Comparison of ENCODE assay signal across 20 cellular contexts in genomic region chr2:239163306-239164070, GRCh38.
DNase-seq lines count a peak whose midpoint lies in the region; ATAC-seq, FAIRE-seq and TF ChIP-seq lines count a peak whose summit lies in the region.
"Had no signal": no experiment of that assay in that cellular context is flagged by ENCODE, and none has a peak within 500 bp of the region (broad histone marks: within the 10 kb centered on the region; RNA-seq: fewer than 3 reads in every experiment).

No MANE protein-coding gene starts in this region.

- H3K56ac ChIP-seq in H1 (replicated peaks; ENCODE audit: insufficient read length, low read depth, low read length), result no peak overlapping the region

- H2BK5ac ChIP-seq in H1 (ENCODE audit: low read depth, low read length), result no peak overlapping the region

- H3K4me2 ChIP-seq in HepG2 (ENCODE audit: low read depth, low read length), result no peak overlapping the region
- no peak overlapping the region for H3K4me2 ChIP-seq in H1 (ENCODE audit: insufficient read depth in 1 of 2, low read depth in 2 of 2, low read length in 2 of 2)
- H3K4me2 ChIP-seq: hepatocyte had no signal

- H3K14ac ChIP-seq in H1 (ENCODE audit: insufficient read length), result no peak overlapping the region

- H3K9ac ChIP-seq in HepG2 (ENCODE audit: insufficient read depth, low read depth, low read length), result no peak overlapping the region
- no peak overlapping the region for H3K9ac ChIP-seq in H1 (replicated peaks in 1 of 4; ENCODE audit: extremely low read depth in 1 of 4, low read depth in 3 of 4, low read length in 3 of 4)

- H2BK120ac ChIP-seq in H1 (replicated peaks; ENCODE audit: low read depth, low read length), result no peak overlapping the region

- no peak overlapping the region for H2BK20ac ChIP-seq in H1 (ENCODE audit: low read length)

- no peak overlapping the region for H4K91ac ChIP-seq in H1 (replicated peaks; ENCODE audit: insufficient read length, low read length)

- TF ChIP-seq CTCF in right lobe of liver (IDR thresholded peaks at IDR 0.05) (no peak), HepG2 (CRISPR knock-in tag; IDR thresholded peaks at IDR 0.05) (no peak), H1 (IDR thresholded peaks at IDR 0.05; ENCODE audit: control extremely low read depth in 1 of 3, insufficient read depth in 1 of 3, low read depth in 1 of 3, low read length in 3 of 3) (no peak), neural crest cell (conservative IDR thresholded peaks at IDR 0.05) (no peak), esophagus muscularis mucosa (IDR thresholded peaks at IDR 0.05) (no peak)

- POLR2A ChIA-PET in HepG2 (lab: Yijun Ruan, JAX), result no interaction called here
- POLR2A ChIA-PET in H1 (lab: Charles Lee; ENCODE audit: partially characterized antibody), result no interaction called here

- no peak for ATAC-seq in right lobe of liver
- no peak for ATAC-seq in HepG2
- no peak for ATAC-seq in aorta (ENCODE audit: low FRiP score)
- ATAC-seq: activated CD4-positive, CD25-positive, alpha-beta regulatory T cell treated with anti-CD3 and anti-CD28 coated beads, Interleukin-2, amount 50 U/mL, for 24 hours had no signal

- no peak overlapping the region for H2BK15ac ChIP-seq in H1 (ENCODE audit: low read length)

- no peaks in the 10 kb centered on the region for H3K79me2 ChIP-seq in HepG2 (ENCODE audit: insufficient read depth, low read length)
- no peaks in the 10 kb centered on the region for H3K79me2 ChIP-seq in H1 (ENCODE audit: control insufficient read depth in 1 of 2, insufficient read depth in 2 of 2, low read length in 2 of 2)
- H3K79me2 ChIP-seq: hepatocyte had no signal

- H3K79me1 ChIP-seq in H1 (ENCODE audit: low read depth, low read length), result no peaks in the 10 kb centered on the region

- no peak overlapping the region for H3K23ac ChIP-seq in H1 (ENCODE audit: insufficient read length)

- no peaks in the 10 kb centered on the region for H4K20me1 ChIP-seq in HepG2 (ENCODE audit: insufficient read depth, low read length)
- peaks cover 0 to 7% of the 10 kb centered on the region in 2 experiments for H4K20me1 ChIP-seq in H1 (replicated peaks in 1 of 2; ENCODE audit: control insufficient read depth in 1 of 2, insufficient read depth in 2 of 2, low read length in 2 of 2)

- peak; percentile 10 to 54 (median 25) for DNase-seq in right lobe of liver
- DNase-seq in HepG2 (ENCODE audit: low spot score), result no peak
- DNase-seq in H1 (ENCODE audit: low read depth in 1 of 2, low spot score in 2 of 2), result no peak
- DNase-seq in neural crest cell (ENCODE audit: low read depth, low spot score), result no peak
- DNase-seq in aorta, result peak; percentile 21 to 65
- DNase-seq in NCI-H1105 treated with DMSO at 0.1 percent for 48 hours (lab: John Stamatoyannopoulos, UW), result no peak
- no peak for DNase-seq in esophagus muscularis mucosa (ENCODE audit: extremely low spot score)
- DNase-seq in stimulated activated CD4-positive, alpha-beta T cell treated with anti-CD3 and anti-CD28 coated beads, Interleukin-4, amount 100 ng/mL, for 4 hours, result no peak
- DNase-seq: cerebellar nuclear complex; COR-L47; DND-41; HCEC 1CT; NCI-H146; OCI-M1; stimulated activated naive CD4-positive, alpha-beta T cell treated with Interleukin-2 at 50 U/mL for 16 hours; transverse colon had no signal

- peaks cover 7% of the 10 kb centered on the region; the same call in 1 of the 2 replicates for H3K23me2 ChIP-seq in H1 (ENCODE audit: low read depth, low read length)

- TF ChIP-seq POLR2A in right lobe of liver (IDR thresholded peaks at IDR 0.05), result no peak
- no peak for TF ChIP-seq POLR2A in HepG2 (IDR thresholded peaks at IDR 0.05; ENCODE audit: insufficient read depth in 1 of 2, low read depth in 2 of 2, low read length in 2 of 2)
- no peak for TF ChIP-seq POLR2A in H1 (IDR thresholded peaks at IDR 0.05; ENCODE audit: control extremely low read depth in 1 of 2, low read depth in 2 of 2, low read length in 2 of 2)
- no peak for TF ChIP-seq POLR2A in esophagus muscularis mucosa (IDR thresholded peaks at IDR 0.05; ENCODE audit: low read depth)

- CTCF ChIA-PET in HepG2 (lab: Yijun Ruan, JAX; ENCODE audit: low intra/inter-chr PET ratio, low total read pairs), result no interaction called here
- CTCF ChIA-PET in H1 (lab: Charles Lee; ENCODE audit: partially characterized antibody), result interaction anchor here (0.6 to 2.3 kb wide), 3 partner anchors 19 to 806 kb away, joined by 3 to 9 read pairs (median 4); no protein-coding TSS in a partner anchor

- H3K27ac Mint-ChIP-seq in neural crest cell (ENCODE audit: unreplicated experiment), result peak overlapping the region; percentile 67

- in situ Hi-C loops in HepG2 (cut with HindIII; ENCODE audit: extremely low pct_ligation_motif_present, low pct_unique_long_range_greater_than_20kb), result no loop called here

- peaks cover 0 to 10% (median 0%) of the 10 kb centered on the region in 4 donors for H3K36me3 ChIP-seq in right lobe of liver
- H3K36me3 ChIP-seq in HepG2 (replicated peaks in 1 of 2; ENCODE audit: control insufficient read depth in 1 of 2, insufficient read depth in 2 of 2, low read length in 2 of 2), result peaks cover 16 to 29% of the 10 kb centered on the region in 2 experiments
- H3K36me3 ChIP-seq in H1 (ENCODE audit: control insufficient read depth in 2 of 4, insufficient read depth in 4 of 4, low read length in 3 of 4), result peaks cover 0 to 8% (median 3%) of the 10 kb centered on the region in 4 experiments; a peak in 4 of 8 replicates
- peaks cover 0 to 1% of the 10 kb centered on the region in 2 donors for H3K36me3 ChIP-seq in aorta (ENCODE audit: control insufficient read depth in 1 of 2, insufficient read depth in 2 of 2, low read length in 1 of 2)
- peaks cover 38 to 75% (median 55%) of the 10 kb centered on the region in 4 donors for H3K36me3 ChIP-seq in esophagus muscularis mucosa

- BruUV-seq in HepG2 (replicated peaks; lab: Mats Ljungman, UMichigan), result no TSS peak

- no peak overlapping the region for H3K4me3 ChIP-seq in right lobe of liver
- H3K4me3 ChIP-seq in HepG2 (replicated peaks in 1 of 3; ENCODE audit: insufficient read depth in 1 of 3, low read depth in 2 of 3, low read length in 3 of 3), result no peak overlapping the region
- no peak overlapping the region for H3K4me3 ChIP-seq in H1 (ENCODE audit: extremely low read depth in 1 of 4, insufficient read depth in 2 of 4, low read depth in 3 of 4, low read length in 4 of 4)
- H3K4me3 ChIP-seq in aorta (ENCODE audit: low read length in 2 of 2), result no peak overlapping the region
- H3K4me3 ChIP-seq in esophagus muscularis mucosa, result no peak overlapping the region
- H3K4me3 ChIP-seq: hepatocyte, SJSA1, transverse colon had no signal

- H3K4me1 ChIP-seq in right lobe of liver, result no peaks in the 10 kb centered on the region
- no peaks in the 10 kb centered on the region for H3K4me1 ChIP-seq in HepG2 (ENCODE audit: insufficient read depth, low read length)
- no peaks in the 10 kb centered on the region for H3K4me1 ChIP-seq in H1 (replicated peaks in 1 of 4; ENCODE audit: control insufficient read depth in 3 of 4, insufficient read depth in 4 of 4, low read length in 3 of 4)
- H3K4me1 ChIP-seq in aorta (ENCODE audit: control insufficient read depth in 1 of 2, insufficient read depth in 2 of 2, low read length in 2 of 2), result no peaks in the 10 kb centered on the region
- peaks cover 0 to 5% (median 2%) of the 10 kb centered on the region in 4 donors for H3K4me1 ChIP-seq in esophagus muscularis mucosa
- H3K4me1 ChIP-seq: SJSA1 had no signal

- H3K9me3 ChIP-seq in right lobe of liver (no peaks in the 10 kb centered on the region), HepG2 (ENCODE audit: low read length) (no peaks in the 10 kb centered on the region), H1 (ENCODE audit: insufficient read depth in 2 of 2, low read depth in 1 of 2, low read length in 1 of 2) (no peaks in the 10 kb centered on the region), aorta (ENCODE audit: control insufficient read depth, low read length) (no peaks in the 10 kb centered on the region), esophagus muscularis mucosa (no peaks in the 10 kb centered on the region)
- H3K9me3 ChIP-seq: SJSA1, transverse colon had no signal

- H3K4ac ChIP-seq in H1 (replicated peaks; ENCODE audit: insufficient read length, low read depth, low read length), result no peak overlapping the region

- H4K5ac ChIP-seq in H1 (ENCODE audit: insufficient read length, low read depth, low read length), result no peak overlapping the region

- peaks cover 27% of the 10 kb centered on the region for H3K4me1 Mint-ChIP-seq in neural crest cell

- H3K27me3 ChIP-seq in right lobe of liver (no peaks in the 10 kb centered on the region), HepG2 (ENCODE audit: control insufficient read depth in 1 of 2, insufficient read depth in 2 of 2, low read length in 2 of 2) (no peaks in the 10 kb centered on the region), H1 (replicated peaks in 1 of 4; ENCODE audit: control insufficient read depth in 3 of 4, extremely low read depth in 1 of 4, insufficient read depth in 3 of 4, low read length in 3 of 4) (no peaks in the 10 kb centered on the region), aorta (ENCODE audit: control insufficient read depth in 1 of 2, insufficient read depth in 2 of 2, low read length in 1 of 2) (no peaks in the 10 kb centered on the region), esophagus muscularis mucosa (no peaks in the 10 kb centered on the region)
- H3K27me3 ChIP-seq: hepatocyte, SJSA1, transverse colon had no signal

- H3K18ac ChIP-seq in H1 (ENCODE audit: extremely low read depth, low read length), result no peak overlapping the region

- peak overlapping the region; percentile 46; the same call in 1 of the 2 replicates for H4K8ac ChIP-seq in H1 (ENCODE audit: extremely low read depth, insufficient read depth, low read length)

- H3K27ac ChIP-seq in right lobe of liver, result no peak overlapping the region
- no peak overlapping the region for H3K27ac ChIP-seq in HepG2 (ENCODE audit: extremely low read length, insufficient read depth, low read length)
- H3K27ac ChIP-seq in H1 (ENCODE audit: low read depth, low read length), result no peak overlapping the region
- no peak overlapping the region for H3K27ac ChIP-seq in aorta (ENCODE audit: low read depth in 1 of 2, low read length in 2 of 2)
- no peak overlapping the region for H3K27ac ChIP-seq in esophagus muscularis mucosa (replicated peaks in 1 of 4)
- H3K27ac ChIP-seq: hepatocyte, SJSA1, transverse colon had no signal

- WGBS in right lobe of liver (ENCODE audit: insufficient coverage, low coverage, low lambda C conversion rate, missing lambda C conversion rate), result 80% methylated on average over 1 of the region's 30 CpGs
- 94% methylated on average over 24 of the region's 30 CpGs for WGBS in HepG2 (ENCODE audit: low lambda C conversion rate)
- 89% methylated on average over 28 of the region's 30 CpGs; no CpG with 5 or more reads in 1 of the 2 experiments for WGBS in H1 (ENCODE audit: extremely low coverage in 1 of 2, insufficient coverage in 1 of 2, insufficient read length in 1 of 2, insufficient replicate concordance in 2 of 2, low coverage in 1 of 2, low lambda C conversion rate in 2 of 2, missing lambda C conversion rate in 1 of 2), 2 experiments
- 91 to 94% methylated on average over 30 of the region's 30 CpGs for WGBS in aorta, 2 donors
- 94% methylated on average over 27 of the region's 30 CpGs for WGBS in esophagus muscularis mucosa

- TF ChIP-seq RAD21 in HepG2 (CRISPR knock-in tag; IDR thresholded peaks at IDR 0.05) (no peak), H1 (IDR thresholded peaks at IDR 0.05 in 1 of 2, conservative IDR thresholded peaks at IDR 0.05 in 1 of 2; ENCODE audit: low read depth in 2 of 2, low read length in 2 of 2) (no peak)

- intact Hi-C loops in right lobe of liver (cut with DNase I), result no loop called here
- intact Hi-C loops in HepG2 (cut with micrococcal nuclease; ENCODE audit: unreplicated experiment), result no loop called here
- intact Hi-C loops in aorta (cut with DNase I), result no loop called here
- intact Hi-C loops in esophagus muscularis mucosa (cut with DNase I), result no loop called here

- H2AFZ ChIP-seq in HepG2 (ENCODE audit: low read length), result no peak overlapping the region
- H2AFZ ChIP-seq in H1 (ENCODE audit: low read length), result no peak overlapping the region
- H2AFZ ChIP-seq: hepatocyte had no signal

- H3K36me3 Mint-ChIP-seq in neural crest cell (ENCODE audit: low read depth), result peaks cover 29% of the 10 kb centered on the region

- TF ChIP-seq EP300 in HepG2 (IDR thresholded peaks at IDR 0.05; ENCODE audit: low read depth in 2 of 2, low read length in 2 of 2) (no peak), HepG2 (CRISPR knock-in tag; IDR thresholded peaks at IDR 0.05; ENCODE audit: borderline replicate concordance) (no peak), H1 (IDR thresholded peaks at IDR 0.05; ENCODE audit: borderline replicate concordance in 1 of 2, low read depth in 2 of 2, low read length in 2 of 2) (no peak), esophagus muscularis mucosa (IDR thresholded peaks at IDR 0.05) (no peak)

- no peak overlapping the region for H2AK5ac ChIP-seq in H1 (ENCODE audit: low read depth, low read length)

- no peak overlapping the region for H2BK12ac ChIP-seq in H1 (ENCODE audit: low read depth, low read length)

- no peaks in the 10 kb centered on the region for H3K9me3 Mint-ChIP-seq in neural crest cell

- no peak overlapping the region for H3K4me3 Mint-ChIP-seq in neural crest cell

- no peaks in the 10 kb centered on the region for H3K27me3 Mint-ChIP-seq in neural crest cell (ENCODE audit: low read depth)

- FAIRE-seq in HepG2 (lab: Jason Lieb, UNC) (no peak), H1 (lab: Jason Lieb, UNC) (no peak)
- FAIRE-seq: keratinocyte had no signal

Comparison
In these comparisons a context has a peak if more than half of its experiments do, and no peak if none do; other contexts are left out.
1. DNase-seq: peak in right lobe of liver (3 of 3) and aorta (2 of 2); none in HepG2 (single experiment), H1 (0 of 2), neural crest cell (single experiment), NCI-H1105 treated with DMSO at 0.1 percent for 48 hours (single experiment), esophagus muscularis mucosa (single experiment) and stimulated activated CD4-positive, alpha-beta T cell treated with anti-CD3 and anti-CD28 coated beads, Interleukin-4, amount 100 ng/mL, for 4 hours (0 of 2).